16 cellular contexts compared by ENCODE assay signal in genomic region chr2:24438106-24438505, GRCh38. TPM values are rescaled to one million over a fixed set of nuclear protein-coding genes. Genes with fewer than 3 reads are reported as not detected.
DNase-seq lines count a peak whose midpoint lies in the region; FAIRE-seq and TF ChIP-seq lines count a peak whose summit lies in the region.
"Had no signal": no experiment of that assay in that cellular context is flagged by ENCODE, and none has a peak within 500 bp of the region (broad histone marks: within the 10 kb centered on the region; RNA-seq: fewer than 3 reads in every experiment).

No MANE protein-coding gene starts in this region.

- no peak for TF ChIP-seq POLR2A in NB4 (IDR thresholded peaks at IDR 0.05; ENCODE audit: extremely low read depth, insufficient read length)

- TF ChIP-seq CTCF in AG09319 (IDR thresholded peaks at IDR 0.05; ENCODE audit: low read depth, low read length) (no peak), NB4 (IDR thresholded peaks at IDR 0.05; ENCODE audit: low read depth, low read length) (no peak), choroid plexus epithelial cell (conservative IDR thresholded peaks at IDR 0.05; ENCODE audit: low read depth, low read length) (no peak), GM20000 (IDR thresholded peaks at IDR 0.05; ENCODE audit: extremely low read depth, missing control alignments) (no peak)

- H3K4me3 ChIP-seq in NB4 (ENCODE audit: low read depth, low read length) (no peak overlapping the region), choroid plexus epithelial cell (ENCODE audit: low read depth, low read length) (no peak overlapping the region)
- H3K4me3 ChIP-seq: A549 had no signal

- FAIRE-seq in frontal cortex (lab: Jason Lieb, UNC): peak; percentile 50
- FAIRE-seq: A549, H54 had no signal

- DNase-seq in AG09319 (ENCODE audit: extremely low read depth, low read depth): peak; percentile 29
- peak; percentile 27 for DNase-seq in NB4 (ENCODE audit: low read depth)
- peak; percentile 61 for DNase-seq in choroid plexus epithelial cell (ENCODE audit: low read depth)
- DNase-seq in frontal cortex (ENCODE audit: low spot score in 2 of 2): no peak
- no peak for DNase-seq in anterior cingulate cortex (lab: John Stamatoyannopoulos, UW)
- DNase-seq in activated CD4-positive, alpha-beta T cell treated with anti-CD3 and anti-CD28 coated beads, Interleukin-2, amount 50 U/mL, for 4 hours: no peak
- DNase-seq in GM20000 (ENCODE audit: low spot score): no peak
- DNase-seq: Caco-2; CD4-positive, CD25-positive, alpha-beta regulatory T cell; DMS153; HFFc6; NCI-H1436; NCI-H2029 treated with DMSO at 0.1 percent for 48 hours; NCI-H524 had no signal

RNA-seq across cellular contexts. Expression of gene NCOA1, which starts 52.9 kb away (rescaled TPM):
- 150 TPM for total RNA-seq in frontal cortex

Comparison
In these comparisons a context has a peak if more than half of its experiments do, and no peak if none do; other contexts are left out.
1. DNase-seq: peak in AG09319 (single experiment), NB4 (single experiment) and choroid plexus epithelial cell (single experiment); none in frontal cortex (0 of 2), anterior cingulate cortex (0 of 58), activated CD4-positive, alpha-beta T cell treated with anti-CD3 and anti-CD28 coated beads, Interleukin-2, amount 50 U/mL, for 4 hours (0 of 2) and GM20000 (single experiment).